Comparison of ENCODE assay signal across 10 cellular contexts in the genomic region with DNA sequence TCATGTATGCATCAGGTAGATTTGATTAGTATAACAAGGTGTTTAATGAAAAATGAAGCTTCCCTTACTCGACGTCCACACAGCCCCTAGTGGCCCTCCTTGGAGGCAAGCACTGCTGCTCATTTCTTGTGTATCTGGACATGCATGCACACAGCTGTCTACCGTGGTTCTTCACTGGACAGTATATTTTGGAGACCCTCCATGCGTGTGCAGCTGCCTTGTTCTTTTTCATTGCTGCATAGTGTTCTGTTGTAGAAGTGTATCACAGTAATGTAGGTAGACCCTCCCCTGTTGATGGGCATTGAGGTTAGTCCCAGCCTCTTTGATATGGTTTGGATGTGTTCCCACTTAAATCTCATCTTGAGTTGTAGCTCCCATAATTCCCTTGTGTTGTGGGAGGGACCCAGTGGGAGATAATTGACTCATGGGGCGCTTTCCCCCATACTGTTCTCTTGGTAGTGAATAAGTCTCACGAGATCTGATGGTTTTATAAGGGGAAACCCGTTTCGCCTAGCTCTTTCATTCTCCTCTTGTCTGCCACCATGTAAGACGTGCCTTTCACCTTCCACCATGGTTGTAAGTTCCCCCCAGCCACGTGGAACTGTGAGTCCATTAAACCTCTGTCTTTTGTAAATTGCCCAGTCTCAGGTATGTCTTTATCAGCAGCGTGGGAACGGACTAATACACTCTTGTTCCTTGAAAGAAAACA. TPM values are rescaled to one million over a fixed set of nuclear protein-coding genes. Genes with fewer than 3 reads are reported as not detected.
DNase-seq lines count a peak whose midpoint lies in the region; ATAC-seq, FAIRE-seq and TF ChIP-seq lines count a peak whose summit lies in the region.
"Had no signal": no experiment of that assay in that cellular context is flagged by ENCODE, and none has a peak within 500 bp of the region (broad histone marks: within the 10 kb centered on the region; RNA-seq: fewer than 3 reads in every experiment).

No MANE protein-coding gene starts in this region.

- no peaks in the 10 kb centered on the region for H4K20me1 ChIP-seq in GM12878 (ENCODE audit: control insufficient read depth, insufficient read depth)

- RAD21 ChIA-PET in GM12878 (lab: Charles Lee; ENCODE audit: unreplicated experiment): interaction anchor here (0.8 to 3.1 kb wide), 4 partner anchors 22 to 174 kb away, joined by 3 to 19 read pairs (median 6); no protein-coding TSS in a partner anchor

- ATAC-seq in CD4-positive, alpha-beta T cell (ENCODE audit: poor library complexity): no peak
- no peak for ATAC-seq in GM12878
- ATAC-seq in natural killer cell: no peak

- H3K4me1 Mint-ChIP-seq in CD4-positive, alpha-beta T cell (ENCODE audit: low read depth): peaks cover 91% of the 10 kb centered on the region
- H3K4me1 Mint-ChIP-seq in natural killer cell: peaks cover 77 to 91% of the 10 kb centered on the region in 2 donors

- SMC1A ChIA-PET in GM12878 (lab: Charles Lee; ENCODE audit: uncharacterized antibody, unreplicated experiment): interaction anchor here (1.1 to 2.9 kb wide), 6 partner anchors 12 to 264 kb away, joined by 3 to 18 read pairs (median 4); no protein-coding TSS in a partner anchor

- TF ChIP-seq POLR2A in GM12878 (IDR thresholded peaks at IDR 0.05; ENCODE audit: low read depth, low read length): no peak

- H3K4me3 ChIP-seq in HEK293 (ENCODE audit: low read depth, low read length): no peak overlapping the region
- no peak overlapping the region for H3K4me3 ChIP-seq in GM12878

- no peak overlapping the region for H3K4me2 ChIP-seq in GM12878 (ENCODE audit: control insufficient read depth, insufficient read depth)

- H3K9me3 ChIP-seq in CD4-positive, alpha-beta T cell (ENCODE audit: control insufficient read depth, low read length): no peaks in the 10 kb centered on the region
- H3K9me3 ChIP-seq in HEK293 (ENCODE audit: control insufficient read depth, insufficient read depth, low read depth, low read length): no peaks in the 10 kb centered on the region
- peaks cover 5% of the 10 kb centered on the region; the same call in 1 of the 3 replicates for H3K9me3 ChIP-seq in GM12878 (replicated peaks; ENCODE audit: control insufficient read depth, insufficient read depth, low read length)

- TF ChIP-seq EP300 in GM12878 (IDR thresholded peaks at IDR 0.05; ENCODE audit: borderline replicate concordance in 1 of 2, control insufficient read depth in 1 of 2, low read depth in 2 of 2, low read length in 2 of 2): no peak

- H3K4me3 Mint-ChIP-seq in CD4-positive, alpha-beta T cell: peak overlapping the region; percentile 23
- H3K4me3 Mint-ChIP-seq in natural killer cell: no peak overlapping the region

- H3K4me1 ChIP-seq in HEK293 (ENCODE audit: control insufficient read depth, insufficient read depth, low read length) (peaks cover 16% of the 10 kb centered on the region), GM12878 (ENCODE audit: control insufficient read depth, insufficient read depth, low read length) (peaks cover 20% of the 10 kb centered on the region)

- peak overlapping the region; percentile 93 for H3K27ac Mint-ChIP-seq in CD4-positive, alpha-beta T cell
- H3K27ac Mint-ChIP-seq in natural killer cell: peak overlapping the region; percentile 75 to 86

- H3K27ac ChIP-seq in CD4-positive, alpha-beta T cell (ENCODE audit: low read depth, low read length): no peak overlapping the region
- H3K27ac ChIP-seq in HEK293 (ENCODE audit: extremely low read depth, low read depth, low read length) (no peak overlapping the region), GM12878 (ENCODE audit: control insufficient read depth, insufficient read depth) (no peak overlapping the region)

- POLR2A ChIA-PET in CD4-positive, alpha-beta T cell (lab: Charles Lee): interaction anchor here (1.0 to 3.0 kb wide), 2 partner anchors 19 to 26 kb away, joined by 3 to 19 read pairs; no protein-coding TSS in a partner anchor
- POLR2A ChIA-PET in HEK293 (lab: Yijun Ruan, JAX) (interaction anchor here (0.6 kb wide), 1 partner anchor 189 kb away, joined by 4 read pairs; no protein-coding TSS in a partner anchor), GM12878 (lab: Charles Lee) (interaction anchor here (0.7 kb wide), 1 partner anchor 22 kb away, joined by 5 read pairs; no protein-coding TSS in a partner anchor)

- intact Hi-C loops in CD4-positive, alpha-beta T cell (cut with DNase I, micrococcal nuclease): no loop called here
- intact Hi-C loops in GM12878 (cut with micrococcal nuclease; ENCODE audit: unreplicated experiment) (no loop called here), natural killer cell (cut with micrococcal nuclease) (no loop called here)

- in situ Hi-C loops in GM12878 (cut with MboI): no loop called here

- TF ChIP-seq RAD21 in GM12878 (IDR thresholded peaks at IDR 0.05; ENCODE audit: insufficient read depth, low read depth, low read length): no peak

- no peak for FAIRE-seq in GM12878 (lab: Jason Lieb, UNC)
- FAIRE-seq: GM12891 had no signal

- H3K27me3 Mint-ChIP-seq in CD4-positive, alpha-beta T cell: no peaks in the 10 kb centered on the region
- H3K27me3 Mint-ChIP-seq in natural killer cell (ENCODE audit: low read depth in 2 of 2): no peaks in the 10 kb centered on the region

- H3K9me3 Mint-ChIP-seq in CD4-positive, alpha-beta T cell: no peaks in the 10 kb centered on the region
- no peaks in the 10 kb centered on the region for H3K9me3 Mint-ChIP-seq in natural killer cell

- whole genome bisulfite sequencing in GM12878 (ENCODE audit: insufficient coverage, insufficient replicate concordance, low lambda C conversion rate, missing lambda C conversion rate): 90% methylated on average over 12 of the region's 12 CpGs

- H3K9ac ChIP-seq in GM12878 (ENCODE audit: control insufficient read depth, insufficient read depth, low read length): no peak overlapping the region

- H3K36me3 ChIP-seq in HEK293 (ENCODE audit: control insufficient read depth in 2 of 2, insufficient read depth in 1 of 2, low read length in 2 of 2) (no peaks in the 10 kb centered on the region), GM12878 (ENCODE audit: control insufficient read depth in 2 of 2, insufficient read depth in 2 of 2, low read length in 1 of 2) (peaks cover 0 to 6% of the 10 kb centered on the region in 2 experiments)

- H3K27me3 ChIP-seq in CD4-positive, alpha-beta T cell (ENCODE audit: control insufficient read depth, insufficient read depth, low read length): no peaks in the 10 kb centered on the region
- H3K27me3 ChIP-seq in GM12878 (replicated peaks in 1 of 2; ENCODE audit: control insufficient read depth in 2 of 2, insufficient read depth in 2 of 2, low read length in 1 of 2): no peaks in the 10 kb centered on the region

- DNase-seq in CD4-positive, alpha-beta T cell: no peak
- DNase-seq in GM12878 (ENCODE audit: low read depth, low spot score) (no peak), natural killer cell (no peak), nucleus accumbens (lab: John Stamatoyannopoulos, UW) (no peak), dermis blood vessel endothelial cell (no peak), NCI-H345 treated with DMSO at 0.1 percent for 48 hours (lab: John Stamatoyannopoulos, UW; ENCODE audit: unreplicated experiment) (no peak)
- DNase-seq: H7, occipital lobe had no signal

- no peak for TF ChIP-seq CTCF in CD4-positive, alpha-beta T cell (IDR thresholded peaks at IDR 0.05)
- TF ChIP-seq CTCF in HEK293 (tag by site-specific recombination; IDR thresholded peaks at IDR 0.05) (no peak), GM12878 (IDR thresholded peaks at IDR 0.05 in 2 of 3, conservative IDR thresholded peaks at IDR 0.05 in 1 of 3; ENCODE audit: control insufficient read depth in 2 of 3, extremely low read depth in 1 of 3, insufficient read depth in 1 of 3, low read depth in 3 of 3, low read length in 3 of 3) (peak in 1 of 3 experiments; percentile 20; a peak in 1 of 6 replicates), natural killer cell (IDR thresholded peaks at IDR 0.05) (no peak)

- CTCF ChIA-PET in CD4-positive, alpha-beta T cell (lab: Charles Lee): interaction anchor here (1.3 kb wide), 1 partner anchor 8 kb away, joined by 3 read pairs; no protein-coding TSS in a partner anchor
- CTCF ChIA-PET in HEK293 (lab: Yijun Ruan, JAX): interaction anchor here (0.7 to 1.1 kb wide), 3 partner anchors 8 to 245 kb away, joined by 3 to 5 read pairs (median 4); no protein-coding TSS in a partner anchor
- CTCF ChIA-PET in GM12878 (lab: Yijun Ruan, JAX): interaction anchor here (0.5 to 1.3 kb wide), 6 partner anchors 12 to 45 kb away, joined by 3 read pairs; no protein-coding TSS in a partner anchor

- H2AFZ ChIP-seq in GM12878 (ENCODE audit: control insufficient read depth, low read depth, low read length): no peak overlapping the region

- BruUV-seq in GM12878 (replicated peaks; lab: Mats Ljungman, UMichigan): TSS peak; percentile 5

- H3K36me3 Mint-ChIP-seq in CD4-positive, alpha-beta T cell (ENCODE audit: low read depth): peaks cover 19% of the 10 kb centered on the region
- H3K36me3 Mint-ChIP-seq in natural killer cell: no peaks in the 10 kb centered on the region

- peaks cover 90% of the 10 kb centered on the region for H3K79me2 ChIP-seq in GM12878 (ENCODE audit: control insufficient read depth, insufficient read depth, low read length)

TF ChIP-seq in HEK293, 187 proteins besides CTCF, POLR2A, EP300 and RAD21 (continues in another document):
- TF ChIP-seq ZNF776 (tag by site-specific recombination; IDR thresholded peaks at IDR 0.05; ENCODE audit: borderline replicate concordance): no peak
- peak; percentile 89 for TF ChIP-seq ZNF146 (tag by site-specific recombination; IDR thresholded peaks at IDR 0.05)

TF ChIP-seq in GM12878, 131 proteins besides CTCF, POLR2A, EP300 and RAD21 (continues in another document):
- TF ChIP-seq NBN (IDR thresholded peaks at IDR 0.05): no peak

RNA-seq across cellular contexts. Expression of gene CMIP, which starts 6.3 kb away (rescaled TPM):
- total RNA-seq in CD4-positive, alpha-beta T cell: 10 to 100 TPM; 33.5 to 35.3 TPM
- 68.0 and 69.9 TPM in 2 replicates for total RNA-seq in GM12878 (2013; cell fraction: nucleolus; rRNA removed)
- total RNA-seq in GM12878 (2014; rRNA removed): 4.6 and 5.1 TPM in 2 replicates
- 5.4 and 6.3 TPM in 2 replicates for total RNA-seq in GM12878 (2014; rRNA removed; fragmentation: Illumina TruSeq; extraction: Trizol)
- total RNA-seq in GM12878 (2021): 41.7 and 43.2 TPM in 2 replicates
- 8.0 TPM for polyA plus RNA-seq in GM12878 (2011; ENCODE audit: low read depth)
- 2.1 and 3.8 TPM in 2 replicates for polyA plus RNA-seq in GM12878 (2011; rRNA removed)
- 7.6 and 13.2 TPM in 2 replicates for polyA plus RNA-seq in GM12878 (2011; cell fraction: cytosol; rRNA removed)
- polyA plus RNA-seq in GM12878 (2011; cell fraction: nucleus; rRNA removed): 20.8 and 26.8 TPM in 2 replicates
- polyA plus RNA-seq in GM12878 (2012): 18.2 and 19.7 TPM in 2 replicates
- 13.6 and 16.8 TPM in 2 replicates for polyA plus RNA-seq in GM12878 (2014; fragmentation: Illumina TruSeq; extraction: Trizol)
- polyA plus RNA-seq in GM12878 (2014; fragmentation: Nextera tagmentation; extraction: Ambion mirVana): 1 to 10 TPM; 1.4 to 1.7 TPM
- 11.3 and 12.8 TPM in 2 replicates for polyA plus RNA-seq in GM12878 (2014; rRNA removed)
- polyA plus RNA-seq in GM12878 (2016; fragmentation: Nextera tagmentation; extraction: Ambion mirVana): 1 to 10 TPM; 1.2 to 1.5 TPM
- polyA minus RNA-seq in GM12878 (2011; rRNA and poly(A)+ RNA removed): 13.8 and 19.1 TPM in 2 replicates
- polyA minus RNA-seq in GM12878 (2011; cell fraction: cytosol; rRNA and poly(A)+ RNA removed): 15.9 and 18.3 TPM in 2 replicates
- polyA minus RNA-seq in GM12878 (2011; cell fraction: nucleus; rRNA and poly(A)+ RNA removed): 13.7 and 25.9 TPM in 2 replicates
- total RNA-seq in natural killer cell: 100 to 1,000 TPM in 1 of 3 donors, 10 to 100 TPM in 2; 88.2 to 115 (median 91.5) TPM
- total RNA-seq in dermis blood vessel endothelial cell: 39.0 and 64.7 TPM in 2 replicates
